In genomic region chrX:41332988-41333743, GRCh38 we compare ENCODE assay signal across 1 cellular context.
TF ChIP-seq lines count a peak whose summit lies in the region.

No MANE protein-coding gene starts in this region.

TF ChIP-seq in HepG2, 621 proteins besides CTCF, POLR2A, EP300 and RAD21 (continued from another document and continues in another):
- TF ChIP-seq, protein P1, sequence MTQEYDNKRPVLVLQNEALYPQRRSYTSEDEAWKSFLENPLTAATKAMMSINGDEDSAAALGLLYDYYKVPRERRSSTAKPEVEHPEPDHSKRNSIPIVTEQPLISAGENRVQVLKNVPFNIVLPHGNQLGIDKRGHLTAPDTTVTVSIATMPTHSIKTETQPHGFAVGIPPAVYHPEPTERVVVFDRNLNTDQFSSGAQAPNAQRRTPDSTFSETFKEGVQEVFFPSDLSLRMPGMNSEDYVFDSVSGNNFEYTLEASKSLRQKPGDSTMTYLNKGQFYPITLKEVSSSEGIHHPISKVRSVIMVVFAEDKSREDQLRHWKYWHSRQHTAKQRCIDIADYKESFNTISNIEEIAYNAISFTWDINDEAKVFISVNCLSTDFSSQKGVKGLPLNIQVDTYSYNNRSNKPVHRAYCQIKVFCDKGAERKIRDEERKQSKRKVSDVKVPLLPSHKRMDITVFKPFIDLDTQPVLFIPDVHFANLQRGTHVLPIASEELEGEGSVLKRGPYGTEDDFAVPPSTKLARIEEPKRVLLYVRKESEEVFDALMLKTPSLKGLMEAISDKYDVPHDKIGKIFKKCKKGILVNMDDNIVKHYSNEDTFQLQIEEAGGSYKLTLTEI (CRISPR knock-in tag; conservative IDR thresholded peaks at IDR 0.05): no peak
- TF ChIP-seq REPIN1 (CRISPR knock-in tag; IDR thresholded peaks at IDR 0.05; ENCODE audit: borderline replicate concordance, low read depth) (no peak), PHF21A (CRISPR knock-in tag; IDR thresholded peaks at IDR 0.05) (no peak), ERF (CRISPR knock-in tag; IDR thresholded peaks at IDR 0.05) (peak; percentile 58), ZNF788 (CRISPR knock-in tag; IDR thresholded peaks at IDR 0.05; ENCODE audit: borderline replicate concordance) (no peak), ZNF704 (CRISPR knock-in tag; IDR thresholded peaks at IDR 0.05; ENCODE audit: borderline replicate concordance) (no peak), ZNF17 (CRISPR knock-in tag; IDR thresholded peaks at IDR 0.05) (no peak), HMG20A (CRISPR knock-in tag; IDR thresholded peaks at IDR 0.05; ENCODE audit: borderline replicate concordance) (no peak), ZBTB21 (CRISPR knock-in tag; IDR thresholded peaks at IDR 0.05) (no peak), ZNF781 (CRISPR knock-in tag; IDR thresholded peaks at IDR 0.05; ENCODE audit: borderline replicate concordance, not compliant biosample characterization) (no peak), TSC22D2 (CRISPR knock-in tag; IDR thresholded peaks at IDR 0.05; ENCODE audit: borderline replicate concordance) (no peak), ZSCAN25 (CRISPR knock-in tag; IDR thresholded peaks at IDR 0.05) (peak; percentile 93), ZNF564 (CRISPR knock-in tag; IDR thresholded peaks at IDR 0.05) (no peak), NFIB (CRISPR knock-in tag; IDR thresholded peaks at IDR 0.05; ENCODE audit: borderline replicate concordance) (no peak), GABPB1 (CRISPR knock-in tag; IDR thresholded peaks at IDR 0.05) (peak; percentile 74; the same call in 1 of the 2 replicates), HOXA3 (CRISPR knock-in tag; IDR thresholded peaks at IDR 0.05) (peak; percentile 75), ZBTB4 (CRISPR knock-in tag; IDR thresholded peaks at IDR 0.05; ENCODE audit: borderline replicate concordance) (no peak), ARNTL (CRISPR knock-in tag; IDR thresholded peaks at IDR 0.05) (peak; percentile 77), SRSF9 (IDR thresholded peaks at IDR 0.05; ENCODE audit: borderline replicate concordance, insufficient read depth, low read depth, low read length, poor library complexity, severe bottlenecking) (no peak), NR3C1 (CRISPR knock-in tag; IDR thresholded peaks at IDR 0.05) (no peak), ZNF558 (CRISPR knock-in tag; IDR thresholded peaks at IDR 0.05; ENCODE audit: borderline replicate concordance) (peak; percentile 40; the same call in 1 of the 2 replicates), ZNF337 (CRISPR knock-in tag; IDR thresholded peaks at IDR 0.05; ENCODE audit: borderline replicate concordance, low read depth) (peak; percentile 12; the same call in 1 of the 2 replicates), GZF1 (CRISPR knock-in tag; IDR thresholded peaks at IDR 0.05) (no peak), ARID4A (CRISPR knock-in tag; IDR thresholded peaks at IDR 0.05; ENCODE audit: borderline replicate concordance) (peak; percentile 60; the same call in 1 of the 2 replicates), TAF15 (IDR thresholded peaks at IDR 0.05; ENCODE audit: low read depth, low read length, poor library complexity, severe bottlenecking) (no peak), YEATS4 (CRISPR knock-in tag; IDR thresholded peaks at IDR 0.05; ENCODE audit: borderline replicate concordance) (peak; percentile 44; the same call in 1 of the 2 replicates), ZNF33A (CRISPR knock-in tag; IDR thresholded peaks at IDR 0.05; ENCODE audit: borderline replicate concordance) (no peak), THAP8 (CRISPR knock-in tag; IDR thresholded peaks at IDR 0.05; ENCODE audit: borderline replicate concordance) (no peak), NR1H2 (CRISPR knock-in tag; IDR thresholded peaks at IDR 0.05; ENCODE audit: borderline replicate concordance, low read depth) (no peak), ZNF740 (CRISPR knock-in tag; IDR thresholded peaks at IDR 0.05) (no peak), PCBP2 (optimal IDR thresholded peaks at IDR 0.05; ENCODE audit: low read depth, low read length, poor library complexity, severe bottlenecking) (no peak), THAP11 (CRISPR knock-in tag; IDR thresholded peaks at IDR 0.05) (0 out of 2 replicates have a peak, but pooled peaks have one; percentile 35), GATA4 (IDR thresholded peaks at IDR 0.05; ENCODE audit: borderline replicate concordance, low read depth) (no peak), TBX3 (IDR thresholded peaks at IDR 0.05; ENCODE audit: borderline replicate concordance) (peak; percentile 58)
- TF ChIP-seq, protein P2, sequence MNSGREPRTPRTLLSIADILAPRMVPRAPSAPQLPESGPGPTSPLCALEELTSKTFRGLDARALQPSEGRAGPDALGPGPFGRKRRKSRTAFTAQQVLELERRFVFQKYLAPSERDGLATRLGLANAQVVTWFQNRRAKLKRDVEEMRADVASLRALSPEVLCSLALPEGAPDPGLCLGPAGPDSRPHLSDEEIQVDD (CRISPR knock-in tag; IDR thresholded peaks at IDR 0.05; ENCODE audit: borderline replicate concordance): no peak
- TF ChIP-seq, protein P3, sequence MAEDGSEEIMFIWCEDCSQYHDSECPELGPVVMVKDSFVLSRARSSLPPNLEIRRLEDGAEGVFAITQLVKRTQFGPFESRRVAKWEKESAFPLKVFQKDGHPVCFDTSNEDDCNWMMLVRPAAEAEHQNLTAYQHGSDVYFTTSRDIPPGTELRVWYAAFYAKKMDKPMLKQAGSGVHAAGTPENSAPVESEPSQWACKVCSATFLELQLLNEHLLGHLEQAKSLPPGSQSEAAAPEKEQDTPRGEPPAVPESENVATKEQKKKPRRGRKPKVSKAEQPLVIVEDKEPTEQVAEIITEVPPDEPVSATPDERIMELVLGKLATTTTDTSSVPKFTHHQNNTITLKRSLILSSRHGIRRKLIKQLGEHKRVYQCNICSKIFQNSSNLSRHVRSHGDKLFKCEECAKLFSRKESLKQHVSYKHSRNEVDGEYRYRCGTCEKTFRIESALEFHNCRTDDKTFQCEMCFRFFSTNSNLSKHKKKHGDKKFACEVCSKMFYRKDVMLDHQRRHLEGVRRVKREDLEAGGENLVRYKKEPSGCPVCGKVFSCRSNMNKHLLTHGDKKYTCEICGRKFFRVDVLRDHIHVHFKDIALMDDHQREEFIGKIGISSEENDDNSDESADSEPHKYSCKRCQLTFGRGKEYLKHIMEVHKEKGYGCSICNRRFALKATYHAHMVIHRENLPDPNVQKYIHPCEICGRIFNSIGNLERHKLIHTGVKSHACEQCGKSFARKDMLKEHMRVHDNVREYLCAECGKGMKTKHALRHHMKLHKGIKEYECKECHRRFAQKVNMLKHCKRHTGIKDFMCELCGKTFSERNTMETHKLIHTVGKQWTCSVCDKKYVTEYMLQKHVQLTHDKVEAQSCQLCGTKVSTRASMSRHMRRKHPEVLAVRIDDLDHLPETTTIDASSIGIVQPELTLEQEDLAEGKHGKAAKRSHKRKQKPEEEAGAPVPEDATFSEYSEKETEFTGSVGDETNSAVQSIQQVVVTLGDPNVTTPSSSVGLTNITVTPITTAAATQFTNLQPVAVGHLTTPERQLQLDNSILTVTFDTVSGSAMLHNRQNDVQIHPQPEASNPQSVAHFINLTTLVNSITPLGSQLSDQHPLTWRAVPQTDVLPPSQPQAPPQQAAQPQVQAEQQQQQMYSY (CRISPR knock-in tag; IDR thresholded peaks at IDR 0.05): no peak
- TF ChIP-seq, protein P4, sequence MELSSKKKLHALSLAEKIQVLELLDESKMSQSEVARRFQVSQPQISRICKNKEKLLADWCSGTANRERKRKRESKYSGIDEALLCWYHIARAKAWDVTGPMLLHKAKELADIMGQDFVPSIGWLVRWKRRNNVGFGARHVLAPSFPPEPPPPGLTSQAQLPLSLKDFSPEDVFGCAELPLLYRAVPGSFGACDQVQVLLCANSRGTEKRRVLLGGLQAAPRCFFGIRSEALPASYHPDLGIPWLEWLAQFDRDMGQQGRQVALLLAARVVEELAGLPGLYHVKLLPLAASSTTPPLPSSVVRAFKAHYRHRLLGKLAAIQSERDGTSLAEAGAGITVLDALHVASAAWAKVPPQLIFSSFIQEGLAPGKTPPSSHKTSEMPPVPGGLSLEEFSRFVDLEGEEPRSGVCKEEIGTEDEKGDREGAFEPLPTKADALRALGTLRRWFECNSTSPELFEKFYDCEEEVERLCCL (CRISPR knock-in tag; IDR thresholded peaks at IDR 0.05; ENCODE audit: borderline replicate concordance): no peak
- TF ChIP-seq, protein P5, sequence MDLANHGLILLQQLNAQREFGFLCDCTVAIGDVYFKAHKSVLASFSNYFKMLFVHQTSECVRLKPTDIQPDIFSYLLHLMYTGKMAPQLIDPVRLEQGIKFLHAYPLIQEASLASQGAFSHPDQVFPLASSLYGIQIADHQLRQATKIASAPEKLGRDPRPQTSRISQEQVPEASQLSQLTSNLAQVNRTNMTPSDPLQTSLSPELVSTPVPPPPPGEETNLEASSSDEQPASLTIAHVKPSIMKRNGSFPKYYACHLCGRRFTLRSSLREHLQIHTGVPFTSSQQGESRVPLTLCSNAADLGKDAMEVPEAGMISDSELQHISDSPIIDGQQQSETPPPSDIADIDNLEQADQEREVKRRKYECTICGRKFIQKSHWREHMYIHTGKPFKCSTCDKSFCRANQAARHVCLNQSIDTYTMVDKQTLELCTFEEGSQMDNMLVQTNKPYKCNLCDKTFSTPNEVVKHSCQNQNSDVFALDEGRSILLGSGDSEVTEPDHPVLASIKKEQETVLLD (CRISPR knock-in tag; IDR thresholded peaks at IDR 0.05; ENCODE audit: low read depth): 0 out of 2 replicates have a peak, but pooled peaks have one; percentile 24
- TF ChIP-seq, protein P6, sequence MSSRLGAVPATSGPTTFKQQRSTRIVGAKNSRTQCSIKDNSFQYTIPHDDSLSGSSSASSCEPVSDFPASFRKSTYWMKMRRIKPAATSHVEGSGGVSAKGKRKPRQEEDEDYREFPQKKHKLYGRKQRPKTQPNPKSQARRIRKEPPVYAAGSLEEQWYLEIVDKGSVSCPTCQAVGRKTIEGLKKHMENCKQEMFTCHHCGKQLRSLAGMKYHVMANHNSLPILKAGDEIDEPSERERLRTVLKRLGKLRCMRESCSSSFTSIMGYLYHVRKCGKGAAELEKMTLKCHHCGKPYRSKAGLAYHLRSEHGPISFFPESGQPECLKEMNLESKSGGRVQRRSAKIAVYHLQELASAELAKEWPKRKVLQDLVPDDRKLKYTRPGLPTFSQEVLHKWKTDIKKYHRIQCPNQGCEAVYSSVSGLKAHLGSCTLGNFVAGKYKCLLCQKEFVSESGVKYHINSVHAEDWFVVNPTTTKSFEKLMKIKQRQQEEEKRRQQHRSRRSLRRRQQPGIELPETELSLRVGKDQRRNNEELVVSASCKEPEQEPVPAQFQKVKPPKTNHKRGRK (CRISPR knock-in tag; IDR thresholded peaks at IDR 0.05): no peak
